In genomic region chr2:46780411-46780800, GRCh38 we compare ENCODE assay signal across 14 cellular contexts.
DNase-seq lines count a peak whose midpoint lies in the region; ATAC-seq and TF ChIP-seq lines count a peak whose summit lies in the region.
"Had no signal": no experiment of that assay in that cellular context is flagged by ENCODE, and none has a peak within 500 bp of the region (broad histone marks: within the 10 kb centered on the region; RNA-seq: fewer than 3 reads in every experiment).

No MANE protein-coding gene starts in this region.

- 34 to 52% (median 46%) methylated on average over 5 of the region's 5 CpGs for WGBS in heart left ventricle, 4 donors
- 34% methylated on average over 5 of the region's 5 CpGs for WGBS in prostate gland

- H3K36me3 ChIP-seq in adipocyte (ENCODE audit: control insufficient read depth, insufficient read depth, low read length, severe bottlenecking) (no peaks in the 10 kb centered on the region), heart left ventricle (no peaks in the 10 kb centered on the region), prostate gland (no peaks in the 10 kb centered on the region)
- H3K36me3 ChIP-seq: HAP-1 had no signal

- no peaks in the 10 kb centered on the region for H3K27me3 ChIP-seq in adipocyte (replicated peaks; ENCODE audit: control insufficient read depth, insufficient read depth, low read length)
- no peaks in the 10 kb centered on the region for H3K27me3 ChIP-seq in heart left ventricle
- H3K27me3 ChIP-seq in prostate gland (replicated peaks; ENCODE audit: insufficient read depth) = no peaks in the 10 kb centered on the region

- peaks cover 2% of the 10 kb centered on the region for H3K9me3 ChIP-seq in adipocyte (ENCODE audit: control insufficient read depth, low read length)
- H3K9me3 ChIP-seq in heart left ventricle = peaks cover 0 to 1% (median 0%) of the 10 kb centered on the region in 12 donors
- H3K9me3 ChIP-seq in prostate gland = no peaks in the 10 kb centered on the region
- H3K9me3 ChIP-seq: HAP-1 had no signal

- H3K4me3 ChIP-seq in adipocyte (ENCODE audit: low read length) (no peak overlapping the region), heart left ventricle (peak overlapping the region in 1 of 12 donors; percentile 15), prostate gland (no peak overlapping the region)
- H3K4me3 ChIP-seq: HAP-1 had no signal

- no peak for TF ChIP-seq CTCF in heart left ventricle (IDR thresholded peaks at IDR 0.05)
- TF ChIP-seq CTCF in prostate gland (IDR thresholded peaks at IDR 0.05) = no peak

- intact Hi-C loops in heart left ventricle (cut with DNase I) (loop anchor here in 1 of 10 donors (5.0 kb wide), 1 partner anchor 128 kb away; no protein-coding TSS in a partner anchor), prostate gland (cut with DNase I) (no loop called here)

- H3K9ac ChIP-seq in adipocyte (ENCODE audit: low read length) = peak overlapping the region; percentile 35

- H3K4me1 ChIP-seq in adipocyte (ENCODE audit: control insufficient read depth, insufficient read depth, low read length) = peaks cover 43% of the 10 kb centered on the region
- H3K4me1 ChIP-seq in heart left ventricle = peaks cover 0 to 45% (median 30%) of the 10 kb centered on the region in 12 donors
- H3K4me1 ChIP-seq in prostate gland (replicated peaks) = peaks cover 7% of the 10 kb centered on the region
- H3K4me1 ChIP-seq: HAP-1 had no signal

- ATAC-seq in heart left ventricle = peak; percentile 34 to 78 (median 55)
- no peak for ATAC-seq in HG03095 (IDR thresholded peaks at IDR 0.05; ENCODE audit: unreplicated experiment)
- ATAC-seq: activated CD8-positive, alpha-beta memory T cell treated with anti-CD3 and anti-CD28 coated beads, Interleukin-2, amount 10 ng/mL, durations not matched to agents 7 days and 5 days had no signal

- TF ChIP-seq POLR2A in heart left ventricle (IDR thresholded peaks at IDR 0.05) = no peak
- no peak for TF ChIP-seq POLR2A in prostate gland (IDR thresholded peaks at IDR 0.05)

- peak overlapping the region in 11 of 12 donors; percentile 26 to 81 (median 63) for H3K27ac ChIP-seq in heart left ventricle
- H3K27ac ChIP-seq in prostate gland = peak overlapping the region; percentile 3 to 55

- peak; percentile 23 for DNase-seq in Ammon's horn (ENCODE audit: low spot score)
- no peak for DNase-seq in adipocyte (ENCODE audit: low read depth)
- DNase-seq in heart left ventricle = peak; percentile 49 to 73 (median 56)
- peak; percentile 40 for DNase-seq in prostate gland (ENCODE audit: low spot score)
- no peak for DNase-seq in AML-193 (lab: John Stamatoyannopoulos, UW)
- no peak for DNase-seq in foreskin melanocyte
- DNase-seq in NCI-H146 (lab: John Stamatoyannopoulos, UW) = no peak
- DNase-seq: activated CD4-positive, CD25-positive, alpha-beta regulatory T cell; activated CD8-positive, alpha-beta memory T cell treated with anti-CD3 and anti-CD28 coated beads, Interleukin-2, amount 10 ng/mL, durations not matched to agents 7 days and 5 days; NCI-H187 treated with DMSO at 0.1 percent for 48 hours; small intestine; stimulated activated naive CD4-positive, alpha-beta T cell treated with Interleukin-2 at 50 U/mL for 16 hours had no signal

Comparison
In these comparisons a context has a peak if more than half of its experiments do, and no peak if none do; other contexts are left out.
1. DNase-seq: peak in Ammon's horn (single experiment), heart left ventricle (5 of 5) and prostate gland (single experiment); none in adipocyte (single experiment), AML-193 (0 of 2), foreskin melanocyte (single experiment) and NCI-H146 (single experiment).